In genomic region chr15:72708904-72709303, GRCh38 we compare ENCODE assay signal across 8 cellular contexts. TPM values are rescaled to one million over a fixed set of nuclear protein-coding genes. Genes with fewer than 3 reads are reported as not detected.
"Had no signal": no experiment of that assay in that cellular context is flagged by ENCODE, and none has a peak within 500 bp of the region (broad histone marks: within the 10 kb centered on the region; RNA-seq: fewer than 3 reads in every experiment).

No MANE protein-coding gene starts in this region.

RNA-seq across cellular contexts. Expression of gene HIGD2B, which starts 22.9 kb away (rescaled TPM):
- total RNA-seq: LHCN-M2, MCF 10A, NCI-H460, Peyer's patch, Right ventricle myocardium superior, SJSA1 had no signal
- polyA plus RNA-seq: SK-N-SH had no signal

RNA-seq across cellular contexts. Expression of gene GOLGA6B, which starts 54.4 kb away (rescaled TPM):
- total RNA-seq: LHCN-M2, MCF 10A, NCI-H460, OCI-LY7, Peyer's patch, Right ventricle myocardium superior, SJSA1 had no signal
- polyA plus RNA-seq: SK-N-SH had no signal
